ENCODE assay signal across 10 cellular contexts in the genomic region with DNA sequence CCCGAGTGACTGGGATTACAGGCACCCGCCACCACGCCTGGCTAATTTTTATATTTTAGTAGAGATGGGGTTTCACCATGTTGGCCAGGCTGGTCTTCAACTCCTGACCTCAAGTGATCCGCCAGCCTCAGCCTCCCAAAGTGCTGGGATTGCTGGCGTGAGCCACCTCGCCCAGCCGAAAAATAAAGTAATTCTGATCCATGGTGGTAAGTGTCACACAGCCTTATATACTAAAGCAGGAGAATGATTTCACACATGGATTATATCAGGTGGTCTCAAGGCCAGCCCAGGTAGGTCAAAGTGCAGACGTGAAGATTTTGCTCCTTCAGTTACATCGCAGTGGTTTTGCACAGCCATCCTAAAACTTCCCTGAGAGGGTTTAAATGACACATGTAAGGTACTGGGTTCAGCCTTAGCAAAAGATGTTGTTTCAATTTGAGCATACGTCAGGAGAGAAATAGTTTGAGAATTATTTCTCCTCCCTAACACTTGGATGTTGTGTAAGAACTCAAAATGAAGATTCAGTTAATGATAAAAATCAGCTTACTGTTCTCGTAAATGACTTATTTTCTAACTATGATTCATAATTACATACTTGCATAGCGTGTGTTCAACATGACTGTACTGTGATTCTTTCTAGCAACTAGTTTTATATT.
DNase-seq lines count a peak whose midpoint lies in the region; ATAC-seq and TF ChIP-seq lines count a peak whose summit lies in the region.
"Had no signal": no experiment of that assay in that cellular context is flagged by ENCODE, and none has a peak within 500 bp of the region (broad histone marks: within the 10 kb centered on the region; RNA-seq: fewer than 3 reads in every experiment).

No MANE protein-coding gene starts in this region.

- H3K9ac ChIP-seq in endodermal cell (ENCODE audit: extremely low read depth, low read length, poor library complexity, severe bottlenecking): no peak overlapping the region

- intact Hi-C loops in adrenal gland (cut with DNase I) (no loop called here), transverse colon (cut with DNase I; ENCODE audit: low total_unique reads) (no loop called here)

- TF ChIP-seq CTCF in adrenal gland (IDR thresholded peaks at IDR 0.05) (no peak), transverse colon (IDR thresholded peaks at IDR 0.05) (no peak), endodermal cell (conservative IDR thresholded peaks at IDR 0.05) (no peak)

- H3K27me3 Mint-ChIP-seq in activated T-helper 17 cell treated with anti-CD3 and anti-CD28 coated beads, Interleukin-2, amount 50 U/mL, for 72 hours: no peaks in the 10 kb centered on the region
- H3K27me3 Mint-ChIP-seq in endodermal cell (ENCODE audit: insufficient read depth): no peaks in the 10 kb centered on the region

- TF ChIP-seq EP300 in transverse colon (IDR thresholded peaks at IDR 0.05; ENCODE audit: low read depth): no peak

- peaks cover 37% of the 10 kb centered on the region for H3K36me3 Mint-ChIP-seq in activated T-helper 17 cell treated with anti-CD3 and anti-CD28 coated beads, Interleukin-2, amount 50 U/mL, for 72 hours (ENCODE audit: low read depth)
- H3K36me3 Mint-ChIP-seq in endodermal cell (ENCODE audit: low read depth): no peaks in the 10 kb centered on the region

- H3K9me3 ChIP-seq in adrenal gland (replicated peaks in 1 of 3) (no peaks in the 10 kb centered on the region), SJCRH30 (replicated peaks) (no peaks in the 10 kb centered on the region), transverse colon (no peaks in the 10 kb centered on the region), endodermal cell (ENCODE audit: control insufficient read depth, low read length) (no peaks in the 10 kb centered on the region)

- no peak overlapping the region for H3K4me3 ChIP-seq in adrenal gland
- H3K4me3 ChIP-seq in SJCRH30: no peak overlapping the region
- H3K4me3 ChIP-seq in transverse colon: no peak overlapping the region
- H3K4me3 ChIP-seq in endodermal cell (ENCODE audit: low read length): no peak overlapping the region

- in situ Hi-C loops in transverse colon (cut with MboI; ENCODE audit: low pct_ligation_motif_present in 1 of 4, low pct_unique_long_range_greater_than_20kb in 1 of 4, low sequenced_read_pairs in 3 of 4): no loop called here

- peaks cover 25% of the 10 kb centered on the region for H3K4me1 Mint-ChIP-seq in activated T-helper 17 cell treated with anti-CD3 and anti-CD28 coated beads, Interleukin-2, amount 50 U/mL, for 72 hours
- H3K4me1 Mint-ChIP-seq in endodermal cell: no peaks in the 10 kb centered on the region

- no peaks in the 10 kb centered on the region for H3K9me3 Mint-ChIP-seq in activated T-helper 17 cell treated with anti-CD3 and anti-CD28 coated beads, Interleukin-2, amount 50 U/mL, for 72 hours
- H3K9me3 Mint-ChIP-seq in endodermal cell: peaks cover 8% of the 10 kb centered on the region

- ATAC-seq in activated T-helper 17 cell treated with anti-CD3 and anti-CD28 coated beads, Interleukin-2, amount 50 U/mL, for 72 hours (replicated peaks): peak; percentile 72
- ATAC-seq: sciatic nerve had no signal

- H3K4me1 ChIP-seq in adrenal gland (replicated peaks in 1 of 2) (peaks cover 4 to 9% of the 10 kb centered on the region in 2 donors), SJCRH30 (peaks cover 7% of the 10 kb centered on the region), transverse colon (peaks cover 0 to 32% (median 6%) of the 10 kb centered on the region in 4 donors), endodermal cell (ENCODE audit: control insufficient read depth, insufficient read depth, low read length) (no peaks in the 10 kb centered on the region)

- DNase-seq in AG08396 (ENCODE audit: low spot score) (peak; percentile 63), HCEC 1CT (peak; percentile 93), hepatic stellate cell (ENCODE audit: low spot score) (peak; percentile 55), adrenal gland (no peak), SJCRH30 (no peak), transverse colon (no peak), endodermal cell (no peak)
- DNase-seq: substantia nigra had no signal

- H3K27me3 ChIP-seq in adrenal gland: no peaks in the 10 kb centered on the region
- H3K27me3 ChIP-seq in SJCRH30: no peaks in the 10 kb centered on the region
- H3K27me3 ChIP-seq in transverse colon: no peaks in the 10 kb centered on the region
- no peaks in the 10 kb centered on the region for H3K27me3 ChIP-seq in endodermal cell (ENCODE audit: control insufficient read depth, insufficient read depth, low read length, poor library complexity, severe bottlenecking)

- TF ChIP-seq POLR2A in adrenal gland (IDR thresholded peaks at IDR 0.05): no peak
- TF ChIP-seq POLR2A in transverse colon (IDR thresholded peaks at IDR 0.05): no peak

- H3K27ac ChIP-seq in adrenal gland (peak overlapping the region in 2 of 5 donors; percentile 11 to 54), SJCRH30 (no peak overlapping the region), transverse colon (no peak overlapping the region), endodermal cell (ENCODE audit: low read depth, low read length) (no peak overlapping the region)

- no peaks in the 10 kb centered on the region for H3K36me3 ChIP-seq in adrenal gland (replicated peaks in 1 of 2)
- H3K36me3 ChIP-seq in SJCRH30: no peaks in the 10 kb centered on the region
- no peaks in the 10 kb centered on the region for H3K36me3 ChIP-seq in transverse colon
- no peaks in the 10 kb centered on the region for H3K36me3 ChIP-seq in endodermal cell (ENCODE audit: control insufficient read depth, insufficient read depth, low read length)

- H3K4me3 Mint-ChIP-seq in activated T-helper 17 cell treated with anti-CD3 and anti-CD28 coated beads, Interleukin-2, amount 50 U/mL, for 72 hours: peak overlapping the region; percentile 87
- H3K4me3 Mint-ChIP-seq in endodermal cell: no peak overlapping the region

- H3K27ac Mint-ChIP-seq in activated T-helper 17 cell treated with anti-CD3 and anti-CD28 coated beads, Interleukin-2, amount 50 U/mL, for 72 hours: peak overlapping the region; percentile 95
- no peak overlapping the region for H3K27ac Mint-ChIP-seq in endodermal cell

- 80 to 87% (median 84%) methylated on average over 12 of the region's 12 CpGs for WGBS in adrenal gland, 4 donors
- WGBS in transverse colon (ENCODE audit: low coverage in 1 of 2), 2 donors: 63 to 80% methylated on average over 3 to 12 of the region's 12 CpGs
- WGBS in endodermal cell (ENCODE audit: insufficient coverage in 1 of 2, insufficient read length in 1 of 2), 2 experiments: 96 to 97% methylated on average over 8 to 11 of the region's 12 CpGs

Comparison
In these comparisons a context has a peak if more than half of its experiments do, and no peak if none do; other contexts are left out.
1. DNase-seq: peak in AG08396 (single experiment), HCEC 1CT (single experiment) and hepatic stellate cell (single experiment); none in adrenal gland (0 of 7), SJCRH30 (0 of 2), transverse colon (single experiment) and endodermal cell (single experiment).